ENCODE assay signal across 1 cellular context in genomic region chr7:66740302-66740979, GRCh38.
TF ChIP-seq lines count a peak whose summit lies in the region.

Gene RABGEF1 (plus strand): TSS chr7:66740733. CDS start chr7:66771900, 31,167 bp downstream.

TF ChIP-seq in GM12878, 131 proteins besides CTCF, POLR2A, EP300 and RAD21 (continued from another document and continues in another):
- TF ChIP-seq BCLAF1 (IDR thresholded peaks at IDR 0.05) (no peak), ZNF592 (IDR thresholded peaks at IDR 0.05) (no peak), HCFC1 (IDR thresholded peaks at IDR 0.05; ENCODE audit: low read length) (peak; percentile 60; the same call in 1 of the 2 replicates), ZBTB33 (IDR thresholded peaks at IDR 0.05) (no peak), E4F1 (IDR thresholded peaks at IDR 0.05; ENCODE audit: borderline replicate concordance, partially characterized antibody) (peak; percentile 53), ZBTB11 (CRISPR knock-in tag; IDR thresholded peaks at IDR 0.05) (no peak), TCF3 (IDR thresholded peaks at IDR 0.05; ENCODE audit: borderline replicate concordance, insufficient read depth, low read depth, low read length) (peak; percentile 79), ZSCAN29 (IDR thresholded peaks at IDR 0.05) (no peak), USF1 (IDR thresholded peaks at IDR 0.05; ENCODE audit: borderline replicate concordance, extremely low read length, insufficient read depth, low read depth, low read length) (no peak), IRF3 (IDR thresholded peaks at IDR 0.05) (no peak), RELA (IDR thresholded peaks at IDR 0.05; ENCODE audit: borderline replicate concordance, partially characterized antibody) (peak; percentile 49), ZNF274 (IDR thresholded peaks at IDR 0.05; ENCODE audit: insufficient read depth, insufficient read length) (no peak), EED (IDR thresholded peaks at IDR 0.05; ENCODE audit: low read depth) (peak; percentile 26; the same call in 1 of the 2 replicates), SPI1 (IDR thresholded peaks at IDR 0.05; ENCODE audit: borderline replicate concordance, insufficient read depth, low read depth, low read length) (peak; percentile 85), RCOR1 (conservative IDR thresholded peaks at IDR 0.05; ENCODE audit: low read depth, low read length) (no peak), ESRRA (IDR thresholded peaks at IDR 0.05; ENCODE audit: low read length) (no peak), BHLHE40 (IDR thresholded peaks at IDR 0.05; ENCODE audit: borderline replicate concordance in 1 of 2, low read depth in 2 of 2, low read length in 1 of 2) (peak; percentile 10 to 62; a peak in 1 of 4 replicates), CUX1 (IDR thresholded peaks at IDR 0.05; ENCODE audit: insufficient replicate concordance, low read depth, low read length) (peak; percentile 53), TCF7 (IDR thresholded peaks at IDR 0.05; ENCODE audit: borderline replicate concordance) (no peak), YY1 (IDR thresholded peaks at IDR 0.05; ENCODE audit: low read depth, low read length) (no peak; the same call in 1 of the 2 replicates), SIN3A (IDR thresholded peaks at IDR 0.05; ENCODE audit: low read depth, low read length) (peak; percentile 86), ZBED1 (IDR thresholded peaks at IDR 0.05; ENCODE audit: borderline replicate concordance) (no peak), TCF12 (IDR thresholded peaks at IDR 0.05; ENCODE audit: low read depth, low read length) (peak; percentile 86), CREM (IDR thresholded peaks at IDR 0.05; ENCODE audit: low read depth) (peak; percentile 94), TBL1XR1 (IDR thresholded peaks at IDR 0.05; ENCODE audit: low read depth, low read length) (no peak)
